1 cellular context compared by ENCODE assay signal in genomic region chr16:68445458-68445857, GRCh38.
A peak's percentile ranks its signal among the peaks of the same experiment; 100 is the strongest.
TF ChIP-seq lines count a peak whose summit lies in the region.

No MANE protein-coding gene starts in this region.

TF ChIP-seq in GM23338, 12 proteins besides CTCF, POLR2A, EP300 and RAD21:
- TF ChIP-seq, protein P1, sequence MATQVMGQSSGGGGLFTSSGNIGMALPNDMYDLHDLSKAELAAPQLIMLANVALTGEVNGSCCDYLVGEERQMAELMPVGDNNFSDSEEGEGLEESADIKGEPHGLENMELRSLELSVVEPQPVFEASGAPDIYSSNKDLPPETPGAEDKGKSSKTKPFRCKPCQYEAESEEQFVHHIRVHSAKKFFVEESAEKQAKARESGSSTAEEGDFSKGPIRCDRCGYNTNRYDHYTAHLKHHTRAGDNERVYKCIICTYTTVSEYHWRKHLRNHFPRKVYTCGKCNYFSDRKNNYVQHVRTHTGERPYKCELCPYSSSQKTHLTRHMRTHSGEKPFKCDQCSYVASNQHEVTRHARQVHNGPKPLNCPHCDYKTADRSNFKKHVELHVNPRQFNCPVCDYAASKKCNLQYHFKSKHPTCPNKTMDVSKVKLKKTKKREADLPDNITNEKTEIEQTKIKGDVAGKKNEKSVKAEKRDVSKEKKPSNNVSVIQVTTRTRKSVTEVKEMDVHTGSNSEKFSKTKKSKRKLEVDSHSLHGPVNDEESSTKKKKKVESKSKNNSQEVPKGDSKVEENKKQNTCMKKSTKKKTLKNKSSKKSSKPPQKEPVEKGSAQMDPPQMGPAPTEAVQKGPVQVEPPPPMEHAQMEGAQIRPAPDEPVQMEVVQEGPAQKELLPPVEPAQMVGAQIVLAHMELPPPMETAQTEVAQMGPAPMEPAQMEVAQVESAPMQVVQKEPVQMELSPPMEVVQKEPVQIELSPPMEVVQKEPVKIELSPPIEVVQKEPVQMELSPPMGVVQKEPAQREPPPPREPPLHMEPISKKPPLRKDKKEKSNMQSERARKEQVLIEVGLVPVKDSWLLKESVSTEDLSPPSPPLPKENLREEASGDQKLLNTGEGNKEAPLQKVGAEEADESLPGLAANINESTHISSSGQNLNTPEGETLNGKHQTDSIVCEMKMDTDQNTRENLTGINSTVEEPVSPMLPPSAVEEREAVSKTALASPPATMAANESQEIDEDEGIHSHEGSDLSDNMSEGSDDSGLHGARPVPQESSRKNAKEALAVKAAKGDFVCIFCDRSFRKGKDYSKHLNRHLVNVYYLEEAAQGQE (IDR thresholded peaks at IDR 0.05; ENCODE audit: unreplicated experiment) = peak; percentile 57
- TF ChIP-seq JUNB (IDR thresholded peaks at IDR 0.05; ENCODE audit: unreplicated experiment) = no peak
